Comparison of ENCODE assay signal across 27 cellular contexts in genomic region chr7:30391806-30392205, GRCh38.
"Had no signal": no experiment of that assay in that cellular context is flagged by ENCODE, and none has a peak within 500 bp of the region (broad histone marks: within the 10 kb centered on the region; RNA-seq: fewer than 3 reads in every experiment).

No MANE protein-coding gene starts in this region.

- H3K36me3 ChIP-seq: neural progenitor cell, ovary, right lobe of liver, sigmoid colon, thoracic aorta, thyroid gland, upper lobe of right lung, uterus had no signal

- DNase-seq: natural killer cell; occipital lobe; ovary; posterior cingulate gyrus; psoas muscle; right cardiac atrium; right lobe of liver; sigmoid colon; small intestine; stimulated activated CD4-positive, alpha-beta T cell treated with anti-CD3 and anti-CD28 coated beads, Interleukin-15, amount 100 ng/mL, for 24 hours; stimulated activated CD4-positive, alpha-beta T cell treated with anti-CD3 and anti-CD28 coated beads, Interleukin-2, amount 100 ng/mL, for 24 hours; stimulated activated CD4-positive, alpha-beta T cell treated with anti-CD3 and anti-CD28 coated beads, Interleukin-2, amount 100 ng/mL, for 48 hours; stimulated activated CD4-positive, alpha-beta T cell treated with anti-CD3 and anti-CD28 coated beads, Interleukin-4, amount 100 ng/mL, for 24 hours; stimulated activated naive B cell treated with anti-CD40 and anti-IgM and Interleukin-4, amounts not matched to agents 10 μg/mL and 1 μg/mL and 100 μg/mL, for 72 hours; stimulated activated naive CD4-positive, alpha-beta T cell treated with Interleukin-2 at 50 U/mL for 16 hours; stomach; thyroid gland; upper lobe of right lung; uterus had no signal

- H3K36me3 Mint-ChIP-seq: neural progenitor cell; stimulated activated effector memory CD8-positive, alpha-beta T cell treated with anti-CD3 and anti-CD28 coated beads, Interleukin-12 subunit alpha, Interleukin-12 subunit beta, amount 100 ng/mL, for 72 hours had no signal

- H3K9me3 ChIP-seq: ovary, psoas muscle, right lobe of liver, sigmoid colon, stomach, thoracic aorta, thyroid gland, tibial nerve, upper lobe of right lung, uterus had no signal

- H3K4me1 ChIP-seq: neural progenitor cell, psoas muscle, sigmoid colon, stomach, upper lobe of right lung, uterus had no signal

- H3K9me3 Mint-ChIP-seq: natural killer cell; nephron; neural progenitor cell; stimulated activated effector memory CD8-positive, alpha-beta T cell treated with anti-CD3 and anti-CD28 coated beads, Interleukin-12 subunit alpha, Interleukin-12 subunit beta, amount 100 ng/mL, for 72 hours; stimulated activated naive B cell treated with anti-CD40 and anti-IgM and Interleukin-4, amounts not matched to agents 10 μg/mL and 1 μg/mL and 100 μg/mL, for 72 hours; stimulated activated naive CD8-positive, alpha-beta T cell treated with anti-CD3 and anti-CD28 coated beads, Interleukin-15, Interleukin-2, amounts not matched to agents 100 ng/mL and 50 ng/mL, for 24 hours had no signal

- H3K27ac Mint-ChIP-seq: natural killer cell; neural progenitor cell; progenitor cell of endocrine pancreas; stimulated activated effector memory CD8-positive, alpha-beta T cell treated with anti-CD3 and anti-CD28 coated beads, Interleukin-12 subunit alpha, Interleukin-12 subunit beta, amount 100 ng/mL, for 72 hours; stimulated activated naive B cell treated with anti-CD40 and anti-IgM and Interleukin-4, amounts not matched to agents 10 μg/mL and 1 μg/mL and 100 μg/mL, for 72 hours; stimulated activated naive CD8-positive, alpha-beta T cell treated with anti-CD3 and anti-CD28 coated beads, Interleukin-15, Interleukin-2, amounts not matched to agents 100 ng/mL and 50 ng/mL, for 24 hours had no signal

- H3K9ac ChIP-seq: neural progenitor cell, parathyroid adenoma had no signal

- H3K27me3 Mint-ChIP-seq: progenitor cell of endocrine pancreas; stimulated activated naive B cell treated with anti-CD40 and anti-IgM and Interleukin-4, amounts not matched to agents 10 μg/mL and 1 μg/mL and 100 μg/mL, for 72 hours; stimulated activated naive CD8-positive, alpha-beta T cell treated with anti-CD3 and anti-CD28 coated beads, Interleukin-15, Interleukin-2, amounts not matched to agents 100 ng/mL and 50 ng/mL, for 24 hours had no signal

- H3K4me3 Mint-ChIP-seq: natural killer cell; nephron; neural progenitor cell; stimulated activated effector memory CD8-positive, alpha-beta T cell treated with anti-CD3 and anti-CD28 coated beads, Interleukin-12 subunit alpha, Interleukin-12 subunit beta, amount 100 ng/mL, for 72 hours; stimulated activated naive B cell treated with anti-CD40 and anti-IgM and Interleukin-4, amounts not matched to agents 10 μg/mL and 1 μg/mL and 100 μg/mL, for 72 hours; stimulated activated naive CD8-positive, alpha-beta T cell treated with anti-CD3 and anti-CD28 coated beads, Interleukin-15, Interleukin-2, amounts not matched to agents 100 ng/mL and 50 ng/mL, for 24 hours had no signal

- H3K27me3 ChIP-seq: neural progenitor cell, ovary, right lobe of liver, sigmoid colon, stomach, thyroid gland, tibial nerve, upper lobe of right lung, uterus had no signal

- H3K4me3 ChIP-seq: neural progenitor cell, ovary, psoas muscle, right lobe of liver, sigmoid colon, stomach, thoracic aorta, thyroid gland, tibial nerve, upper lobe of right lung, uterus had no signal

- H3K27ac ChIP-seq: neural progenitor cell, ovary, parathyroid adenoma, psoas muscle, right lobe of liver, sigmoid colon, stomach, thoracic aorta, upper lobe of right lung, uterus had no signal

- ATAC-seq: natural killer cell; psoas muscle; right cardiac atrium; right lobe of liver; stimulated activated naive B cell treated with anti-CD40 and anti-IgM and Interleukin-4, amounts not matched to agents 10 μg/mL and 1 μg/mL and 100 μg/mL, for 72 hours; upper lobe of right lung had no signal

- H3K4me1 Mint-ChIP-seq: stimulated activated effector memory CD8-positive, alpha-beta T cell treated with anti-CD3 and anti-CD28 coated beads, Interleukin-12 subunit alpha, Interleukin-12 subunit beta, amount 100 ng/mL, for 72 hours had no signal
